In the genomic region with DNA sequence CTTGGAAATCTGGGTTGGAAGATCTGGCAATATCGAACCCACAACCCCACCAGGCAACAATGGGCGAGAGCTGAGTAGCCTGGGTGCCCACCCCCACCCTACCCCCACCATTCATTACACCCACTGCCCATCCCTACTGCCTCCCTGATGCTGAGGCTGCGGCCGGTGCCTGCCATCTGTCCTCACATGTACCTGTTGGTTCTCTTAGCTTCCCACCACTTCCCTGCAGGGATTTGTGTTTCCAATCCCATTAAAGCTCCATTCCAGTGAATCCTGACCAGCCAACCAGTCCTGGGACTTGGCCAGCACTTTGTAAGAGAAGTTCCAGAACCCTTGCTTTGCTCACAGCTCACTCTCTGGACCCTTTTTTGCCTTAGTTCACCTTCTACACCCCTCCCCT, we compare ENCODE assay signal across 19 cellular contexts.
DNase-seq lines count a peak whose midpoint lies in the region; ATAC-seq and TF ChIP-seq lines count a peak whose summit lies in the region.
"Had no signal": no experiment of that assay in that cellular context is flagged by ENCODE, and none has a peak within 500 bp of the region (broad histone marks: within the 10 kb centered on the region; RNA-seq: fewer than 3 reads in every experiment).

No MANE protein-coding gene starts in this region.

- peaks cover 0 to 18% of the 10 kb centered on the region in 2 experiments; a peak in 2 of 4 replicates for H3K4me1 ChIP-seq in SK-N-SH (ENCODE audit: control insufficient read depth in 1 of 2, insufficient read depth in 2 of 2, low read depth in 1 of 2, low read length in 1 of 2)
- H3K4me1 ChIP-seq: BE2C, HAP-1 had no signal

- H3K9me3 Mint-ChIP-seq in natural killer cell = peaks cover 2 to 3% of the 10 kb centered on the region in 2 donors

- 57% methylated on average over 4 of the region's 4 CpGs for WGBS in SK-N-SH (ENCODE audit: low lambda C conversion rate)

- no peak for TF ChIP-seq CTCF in SK-N-SH (IDR thresholded peaks at IDR 0.05)
- no peak for TF ChIP-seq CTCF in natural killer cell (IDR thresholded peaks at IDR 0.05)

- TF ChIP-seq RAD21 in SK-N-SH (IDR thresholded peaks at IDR 0.05; ENCODE audit: low read length) = no peak

- no peaks in the 10 kb centered on the region for H3K79me2 ChIP-seq in SK-N-SH (ENCODE audit: insufficient read depth)

- no peak overlapping the region for H3K9ac ChIP-seq in SK-N-SH

- no peak overlapping the region for H3K4me3 ChIP-seq in SK-N-SH (ENCODE audit: low read depth in 2 of 2, low read length in 1 of 2)
- H3K4me3 ChIP-seq: GM12878, HAP-1 had no signal

- peaks cover 2% of the 10 kb centered on the region for H3K36me3 Mint-ChIP-seq in natural killer cell
- H3K36me3 Mint-ChIP-seq: CD4-positive, CD25-positive, alpha-beta regulatory T cell had no signal

- H3K4me3 Mint-ChIP-seq in natural killer cell = no peak overlapping the region
- H3K4me3 Mint-ChIP-seq: CD4-positive, CD25-positive, alpha-beta regulatory T cell; CD8-positive, alpha-beta memory T cell had no signal

- H3F3A ChIP-seq in SK-N-SH (replicated peaks; ENCODE audit: insufficient read depth) = no peaks in the 10 kb centered on the region

- peaks cover 8% of the 10 kb centered on the region in 2 donors for H3K27me3 Mint-ChIP-seq in natural killer cell (ENCODE audit: low read depth in 2 of 2)

- no peaks in the 10 kb centered on the region for H4K20me1 ChIP-seq in SK-N-SH (ENCODE audit: insufficient read depth)

- no peaks in the 10 kb centered on the region for H3K27me3 ChIP-seq in SK-N-SH (ENCODE audit: insufficient read depth)
- H3K27me3 ChIP-seq: BE2C had no signal

- POLR2A ChIA-PET in SK-N-SH (lab: Yijun Ruan, JAX) = no interaction called here

- no peak overlapping the region for H3K27ac ChIP-seq in SK-N-SH (ENCODE audit: low read depth in 2 of 2, low read length in 1 of 2)

- H3K27ac Mint-ChIP-seq in natural killer cell = no peak overlapping the region
- H3K27ac Mint-ChIP-seq: CD4-positive, CD25-positive, alpha-beta regulatory T cell; CD8-positive, alpha-beta memory T cell had no signal

- no peak for ATAC-seq in SK-N-SH treated with all-trans-retinoic acid at 6 μM for 48 hours
- ATAC-seq in natural killer cell = no peak
- ATAC-seq: GM12878 had no signal

- CTCF ChIA-PET in SK-N-SH (lab: Yijun Ruan, JAX) = interaction anchor here (0.7 to 1.4 kb wide), 5 partner anchors 15 to 244 kb away, joined by 3 to 4 read pairs (median 3); no protein-coding TSS in a partner anchor

- intact Hi-C loops in natural killer cell (cut with micrococcal nuclease) = no loop called here

- no peaks in the 10 kb centered on the region for H3K36me3 ChIP-seq in SK-N-SH (replicated peaks in 1 of 2; ENCODE audit: control insufficient read depth in 1 of 2, insufficient read depth in 2 of 2, low read length in 1 of 2)
- H3K36me3 ChIP-seq: BE2C, HAP-1 had no signal

- no peak overlapping the region for H2AFZ ChIP-seq in SK-N-SH (ENCODE audit: low read depth)

- H3K9me2 ChIP-seq in SK-N-SH = no peaks in the 10 kb centered on the region

- TF ChIP-seq EP300 in SK-N-SH (IDR thresholded peaks at IDR 0.05; ENCODE audit: borderline replicate concordance in 1 of 2, low read depth in 1 of 2, low read length in 1 of 2) = no peak

- H3K4me1 Mint-ChIP-seq in natural killer cell = no peaks in the 10 kb centered on the region
- H3K4me1 Mint-ChIP-seq: CD4-positive, CD25-positive, alpha-beta regulatory T cell; CD8-positive, alpha-beta memory T cell had no signal

- H3K4me2 ChIP-seq in SK-N-SH = no peak overlapping the region

- DNase-seq in SK-N-SH = peak; percentile 32
- DNase-seq in NCI-H82 (lab: John Stamatoyannopoulos, UW) = peak; percentile 84
- peak; percentile 23 for DNase-seq in islet precursor cell
- no peak for DNase-seq in natural killer cell
- no peak for DNase-seq in activated gamma-delta T cell treated with Interleukin-2 at 50 U/mL for 16 hours
- DNase-seq in NCI-H226 = no peak
- DNase-seq: ACHN; BE2C; C1 segment of cervical spinal cord; CD4-positive, CD25-positive, alpha-beta regulatory T cell; CD8-positive, alpha-beta memory T cell; COR-L47; DMS 273 treated with DMSO at 0.1 percent for 48 hours; DMS53; DND-41; EL had no signal

- H3K9me3 ChIP-seq in SK-N-SH = no peaks in the 10 kb centered on the region
- H3K9me3 ChIP-seq: HAP-1 had no signal

TF ChIP-seq in SK-N-SH, 30 proteins besides CTCF, POLR2A, EP300 and RAD21 (continues in another document):
- no peak for TF ChIP-seq JUND (IDR thresholded peaks at IDR 0.05)
- no peak for TF ChIP-seq POLR2AphosphoS5 (IDR thresholded peaks at IDR 0.05; ENCODE audit: low read depth, low read length)
- TF ChIP-seq, protein P1, sequence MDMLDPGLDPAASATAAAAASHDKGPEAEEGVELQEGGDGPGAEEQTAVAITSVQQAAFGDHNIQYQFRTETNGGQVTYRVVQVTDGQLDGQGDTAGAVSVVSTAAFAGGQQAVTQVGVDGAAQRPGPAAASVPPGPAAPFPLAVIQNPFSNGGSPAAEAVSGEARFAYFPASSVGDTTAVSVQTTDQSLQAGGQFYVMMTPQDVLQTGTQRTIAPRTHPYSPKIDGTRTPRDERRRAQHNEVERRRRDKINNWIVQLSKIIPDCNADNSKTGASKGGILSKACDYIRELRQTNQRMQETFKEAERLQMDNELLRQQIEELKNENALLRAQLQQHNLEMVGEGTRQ (IDR thresholded peaks at IDR 0.05; ENCODE audit: borderline replicate concordance, low read depth, low read length) = no peak
- TF ChIP-seq ELF1 (IDR thresholded peaks at IDR 0.05) = no peak
- TF ChIP-seq, protein P2, sequence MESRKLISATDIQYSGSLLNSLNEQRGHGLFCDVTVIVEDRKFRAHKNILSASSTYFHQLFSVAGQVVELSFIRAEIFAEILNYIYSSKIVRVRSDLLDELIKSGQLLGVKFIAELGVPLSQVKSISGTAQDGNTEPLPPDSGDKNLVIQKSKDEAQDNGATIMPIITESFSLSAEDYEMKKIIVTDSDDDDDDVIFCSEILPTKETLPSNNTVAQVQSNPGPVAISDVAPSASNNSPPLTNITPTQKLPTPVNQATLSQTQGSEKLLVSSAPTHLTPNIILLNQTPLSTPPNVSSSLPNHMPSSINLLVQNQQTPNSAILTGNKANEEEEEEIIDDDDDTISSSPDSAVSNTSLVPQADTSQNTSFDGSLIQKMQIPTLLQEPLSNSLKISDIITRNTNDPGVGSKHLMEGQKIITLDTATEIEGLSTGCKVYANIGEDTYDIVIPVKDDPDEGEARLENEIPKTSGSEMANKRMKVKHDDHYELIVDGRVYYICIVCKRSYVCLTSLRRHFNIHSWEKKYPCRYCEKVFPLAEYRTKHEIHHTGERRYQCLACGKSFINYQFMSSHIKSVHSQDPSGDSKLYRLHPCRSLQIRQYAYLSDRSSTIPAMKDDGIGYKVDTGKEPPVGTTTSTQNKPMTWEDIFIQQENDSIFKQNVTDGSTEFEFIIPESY (IDR thresholded peaks at IDR 0.05; ENCODE audit: borderline replicate concordance, low read depth) = no peak
- TF ChIP-seq MXI1 (IDR thresholded peaks at IDR 0.05; ENCODE audit: low read depth, low read length) = no peak
- TF ChIP-seq, protein P3, sequence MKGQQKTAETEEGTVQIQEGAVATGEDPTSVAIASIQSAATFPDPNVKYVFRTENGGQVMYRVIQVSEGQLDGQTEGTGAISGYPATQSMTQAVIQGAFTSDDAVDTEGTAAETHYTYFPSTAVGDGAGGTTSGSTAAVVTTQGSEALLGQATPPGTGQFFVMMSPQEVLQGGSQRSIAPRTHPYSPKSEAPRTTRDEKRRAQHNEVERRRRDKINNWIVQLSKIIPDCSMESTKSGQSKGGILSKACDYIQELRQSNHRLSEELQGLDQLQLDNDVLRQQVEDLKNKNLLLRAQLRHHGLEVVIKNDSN (IDR thresholded peaks at IDR 0.05; ENCODE audit: borderline replicate concordance, low read depth) = no peak
- no peak for TF ChIP-seq GATA2 (CRISPR knock-in tag; IDR thresholded peaks at IDR 0.05)

TF ChIP-seq in SK-N-SH treated with all-trans-retinoic acid at 6 μM for 48 hours, 23 proteins besides CTCF, POLR2A, EP300 and RAD21:
- TF ChIP-seq TCF4 (CRISPR knock-in tag; IDR thresholded peaks at IDR 0.05; ENCODE audit: borderline replicate concordance) (no peak), ZNF8 (CRISPR knock-in tag; IDR thresholded peaks at IDR 0.05) (no peak)
- TF ChIP-seq, protein P4, sequence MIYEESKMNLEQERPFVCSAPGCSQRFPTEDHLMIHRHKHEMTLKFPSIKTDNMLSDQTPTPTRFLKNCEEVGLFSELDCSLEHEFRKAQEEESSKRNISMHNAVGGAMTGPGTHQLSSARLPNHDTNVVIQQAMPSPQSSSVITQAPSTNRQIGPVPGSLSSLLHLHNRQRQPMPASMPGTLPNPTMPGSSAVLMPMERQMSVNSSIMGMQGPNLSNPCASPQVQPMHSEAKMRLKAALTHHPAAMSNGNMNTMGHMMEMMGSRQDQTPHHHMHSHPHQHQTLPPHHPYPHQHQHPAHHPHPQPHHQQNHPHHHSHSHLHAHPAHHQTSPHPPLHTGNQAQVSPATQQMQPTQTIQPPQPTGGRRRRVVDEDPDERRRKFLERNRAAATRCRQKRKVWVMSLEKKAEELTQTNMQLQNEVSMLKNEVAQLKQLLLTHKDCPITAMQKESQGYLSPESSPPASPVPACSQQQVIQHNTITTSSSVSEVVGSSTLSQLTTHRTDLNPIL (CRISPR knock-in tag; IDR thresholded peaks at IDR 0.05; ENCODE audit: low read depth) = no peak

Comparison
In these comparisons a context has a peak if more than half of its experiments do, and no peak if none do; other contexts are left out.
1. DNase-seq: peak in SK-N-SH (single experiment), NCI-H82 (single experiment) and islet precursor cell (single experiment); none in natural killer cell (single experiment), activated gamma-delta T cell treated with Interleukin-2 at 50 U/mL for 16 hours (single experiment) and NCI-H226 (single experiment).